Comparison of ENCODE assay signal across 21 cellular contexts in the genomic region with DNA sequence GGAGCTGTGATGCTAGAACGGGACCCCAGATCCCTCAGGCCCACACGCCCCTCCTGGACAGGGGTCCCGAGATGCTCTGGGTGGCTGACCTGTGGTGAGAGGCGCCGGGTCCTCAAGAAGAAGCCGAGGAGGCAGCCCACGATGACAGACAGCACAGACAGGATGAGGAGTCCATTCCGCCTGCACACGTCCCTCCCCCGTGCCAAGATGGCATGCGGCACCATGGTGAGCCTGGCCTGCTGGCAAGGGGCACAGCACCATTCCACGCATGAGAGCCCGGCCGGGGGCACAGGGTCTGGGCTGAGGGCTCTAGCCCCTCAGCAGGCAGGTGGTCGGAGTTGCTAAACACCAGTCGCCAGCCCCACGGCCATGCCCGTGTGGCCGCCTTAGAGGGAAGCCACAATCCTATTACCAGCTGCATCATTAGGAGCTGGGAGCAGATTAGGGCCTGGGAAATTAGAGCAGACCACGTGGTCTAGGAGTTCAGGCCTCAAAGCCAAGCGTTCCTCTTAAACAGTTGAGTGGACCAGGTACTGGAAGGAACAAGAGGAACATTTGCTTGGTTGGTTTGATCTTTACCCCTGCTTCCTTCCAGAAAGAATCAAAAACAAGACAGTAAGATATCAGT. TPM values are rescaled to one million over a fixed set of nuclear protein-coding genes. Genes with fewer than 3 reads are reported as not detected.
A peak's percentile ranks its signal among the peaks of the same experiment; 100 is the strongest.
DNase-seq lines count a peak whose midpoint lies in the region; ATAC-seq, FAIRE-seq and TF ChIP-seq lines count a peak whose summit lies in the region.
"Had no signal": no experiment of that assay in that cellular context is flagged by ENCODE, and none has a peak within 500 bp of the region (broad histone marks: within the 10 kb centered on the region; RNA-seq: fewer than 3 reads in every experiment).

SLC1A7 (minus strand) TSS at position 413 of the 628 bp plus-strand sequence; CDS start at position 224, 189 bp downstream.

- H3K27me3 Mint-ChIP-seq in nephron progenitor cell (ENCODE audit: low read depth, poor library complexity): no peaks in the 10 kb centered on the region
- H3K27me3 Mint-ChIP-seq: CD4-positive, CD25-positive, alpha-beta regulatory T cell had no signal

- H2AFZ ChIP-seq in IMR-90 (replicated peaks; ENCODE audit: low read length, poor library complexity): no peak within 1 kb of the TSS
- no peak within 1 kb of the TSS for H2AFZ ChIP-seq in K562 (ENCODE audit: low read depth, low read length)

- H3K9ac ChIP-seq in IMR-90 (ENCODE audit: low read depth, low read length) (no peak within 1 kb of the TSS), K562 (ENCODE audit: insufficient read depth in 1 of 2, low read depth in 2 of 2, low read length in 2 of 2) (peak within 1 kb of the TSS in 1 of 2 experiments; percentile 23; a peak in 1 of 4 replicates)

- H2BK15ac ChIP-seq in IMR-90 (ENCODE audit: low read depth, low read length): peak within 1 kb of the TSS; percentile 81; the same call in 2 of the 3 replicates

- no peak for TF ChIP-seq EP300 in K562 (IDR thresholded peaks at IDR 0.05; ENCODE audit: low read length)

- H3K36me3 Mint-ChIP-seq in nephron progenitor cell (ENCODE audit: low read depth): peaks cover 8% of the 10 kb centered on the region
- H3K36me3 Mint-ChIP-seq: CD4-positive, CD25-positive, alpha-beta regulatory T cell had no signal

- H3K9me3 ChIP-seq in IMR-90 (ENCODE audit: control insufficient read depth, insufficient read depth, low read length) (peaks cover 4% of the 10 kb centered on the region), K562 (replicated peaks; ENCODE audit: control insufficient read depth, insufficient read depth, low read depth, low read length) (peaks cover 4% of the 10 kb centered on the region), pancreas (no peaks in the 10 kb centered on the region)

- H3K27me3 ChIP-seq in IMR-90 (ENCODE audit: control insufficient read depth, insufficient read depth, low read length): no peaks in the 10 kb centered on the region
- no peaks in the 10 kb centered on the region for H3K27me3 ChIP-seq in K562 (ENCODE audit: control insufficient read depth in 2 of 2, insufficient read depth in 2 of 2, low read length in 2 of 2)
- no peaks in the 10 kb centered on the region for H3K27me3 ChIP-seq in pancreas
- H3K27me3 ChIP-seq: SJCRH30 had no signal

- H2BK5ac ChIP-seq in IMR-90 (ENCODE audit: low read depth, low read length, poor library complexity, severe bottlenecking): peak within 1 kb of the TSS; percentile 20

- H3K4me2 ChIP-seq in IMR-90 (ENCODE audit: low read depth, low read length) (no peak within 1 kb of the TSS), K562 (ENCODE audit: insufficient read depth, low read length) (no peak within 1 kb of the TSS)

- peaks cover 20% of the 10 kb centered on the region for H3K4me1 Mint-ChIP-seq in nephron progenitor cell

- 90% methylated on average over 8 of the region's 21 CpGs; no CpG with 5 or more reads in 1 of the 2 experiments for WGBS in IMR-90 (ENCODE audit: extremely low coverage in 2 of 2, insufficient read length in 1 of 2), 2 experiments
- 40% methylated on average over 21 of the region's 21 CpGs for WGBS in K562 (ENCODE audit: insufficient coverage, low coverage, missing lambda C conversion rate)
- WGBS in pancreas, 2 donors: 89 to 93% methylated on average over 21 of the region's 21 CpGs

- peak within 1 kb of the TSS in 1 of 2 experiments; percentile 36; a peak in 3 of 4 replicates for H4K8ac ChIP-seq in IMR-90 (ENCODE audit: low read depth in 2 of 2, low read length in 2 of 2)

- H3K79me1 ChIP-seq in IMR-90 (ENCODE audit: low read depth in 1 of 2, low read length in 2 of 2): no peaks in the 10 kb centered on the region

- H2AK9ac ChIP-seq in IMR-90 (replicated peaks; ENCODE audit: low read depth, low read length, poor library complexity): peak within 1 kb of the TSS; percentile 36

- BruUV-seq in IMR-90 (replicated peaks; lab: Mats Ljungman, UMichigan) (no TSS peak), K562 (replicated peaks; lab: Mats Ljungman, UMichigan) (no TSS peak)

- no peak within 1 kb of the TSS for H3K56ac ChIP-seq in IMR-90 (ENCODE audit: extremely low read depth, insufficient read depth, low read length)

- TF ChIP-seq CTCF in IMR-90 (conservative IDR thresholded peaks at IDR 0.05; ENCODE audit: low read depth, low read length) (no peak), K562 (IDR thresholded peaks at IDR 0.05 in 2 of 3, conservative IDR thresholded peaks at IDR 0.05 in 1 of 3; ENCODE audit: insufficient read depth in 2 of 3, low read depth in 1 of 3, low read length in 3 of 3) (no peak), retinal pigment epithelial cell (conservative IDR thresholded peaks at IDR 0.05; ENCODE audit: low read depth, low read length) (no peak), nephron progenitor cell (IDR thresholded peaks at IDR 0.05) (no peak), pancreas (IDR thresholded peaks at IDR 0.05) (no peak)

- TF ChIP-seq POLR2A in IMR-90 (IDR thresholded peaks at IDR 0.05; ENCODE audit: low read depth, low read length) (no peak), K562 (conservative IDR thresholded peaks at IDR 0.05) (no peak)

- peak within 1 kb of the TSS; percentile 89 for H3K4ac ChIP-seq in IMR-90 (ENCODE audit: low read depth, low read length)

- peaks cover 18% of the 10 kb centered on the region for H3K9me3 Mint-ChIP-seq in nephron progenitor cell

- TF ChIP-seq RAD21 in IMR-90 (IDR thresholded peaks at IDR 0.05; ENCODE audit: low read length) (no peak), K562 (CRISPR knock-in tag; conservative IDR thresholded peaks at IDR 0.05 in 1 of 2, IDR thresholded peaks at IDR 0.05 in 1 of 2) (no peak)

- H3K4me1 ChIP-seq in IMR-90 (ENCODE audit: control insufficient read depth, insufficient read depth, low read length) (peaks cover 30% of the 10 kb centered on the region), K562 (replicated peaks in 1 of 2; ENCODE audit: control insufficient read depth in 2 of 2, insufficient read depth in 2 of 2, low read length in 2 of 2) (peaks cover 10 to 14% of the 10 kb centered on the region in 2 experiments), pancreas (peaks cover 13 to 25% (median 16%) of the 10 kb centered on the region in 3 donors)

- no peak within 1 kb of the TSS for H3K4me3 Mint-ChIP-seq in nephron progenitor cell
- H3K4me3 Mint-ChIP-seq: CD4-positive, CD25-positive, alpha-beta regulatory T cell had no signal

- H3K9me1 ChIP-seq in IMR-90 (ENCODE audit: insufficient read depth, low read length): peaks cover 20% of the 10 kb centered on the region
- H3K9me1 ChIP-seq in K562 (ENCODE audit: control insufficient read depth, insufficient read depth, low read length): no peaks in the 10 kb centered on the region

- H3K36me3 ChIP-seq in IMR-90 (ENCODE audit: control insufficient read depth, insufficient read depth, low read length) (no peaks in the 10 kb centered on the region), K562 (ENCODE audit: control insufficient read depth, insufficient read depth, low read length) (no peaks in the 10 kb centered on the region), pancreas (no peaks in the 10 kb centered on the region)
- H3K36me3 ChIP-seq: SJCRH30 had no signal

- CTCF ChIA-PET in IMR-90 (lab: Yijun Ruan, JAX) (no interaction called here), K562 (lab: Yijun Ruan, JAX; ENCODE audit: low intra/inter-chr PET ratio) (no interaction called here)

- H2BK20ac ChIP-seq in IMR-90 (ENCODE audit: low read depth, low read length): peak within 1 kb of the TSS; percentile 83

- no peak within 1 kb of the TSS for H3K23ac ChIP-seq in IMR-90 (ENCODE audit: low read depth, low read length)

- POLR2A ChIA-PET in IMR-90 (lab: Charles Lee; ENCODE audit: unreplicated experiment) (no interaction called here), K562 (lab: Yijun Ruan, JAX) (interaction anchor here (0.9 kb wide), 1 partner anchor 39 kb away, joined by 3 read pairs; no protein-coding TSS in a partner anchor)

- no peak for ATAC-seq in IMR-90 (ENCODE audit: low read depth)
- ATAC-seq in K562: no peak
- ATAC-seq in pancreas: no peak

- peak within 1 kb of the TSS; percentile 100 for H2BK120ac ChIP-seq in IMR-90 (ENCODE audit: low read depth, low read length)

- H3K14ac ChIP-seq in IMR-90 (replicated peaks; ENCODE audit: low read depth, low read length): 0 out of 2 replicates have a peak within 1 kb of the TSS, but pooled peaks have one; percentile 29

- H4K5ac ChIP-seq in IMR-90 (ENCODE audit: low read depth, low read length): peak within 1 kb of the TSS; percentile 32; the same call in 1 of the 2 replicates

- in situ Hi-C loops in IMR-90 (cut with MboI; ENCODE audit: low sequenced_read_pairs) (no loop called here), K562 (cut with MboI) (no loop called here)

- H3K4me3 ChIP-seq in IMR-90 (ENCODE audit: insufficient read depth, low read depth, low read length) (no peak within 1 kb of the TSS), K562 (no peak within 1 kb of the TSS), retinal pigment epithelial cell (ENCODE audit: low read length) (no peak within 1 kb of the TSS), pancreas (no peak within 1 kb of the TSS)
- H3K4me3 ChIP-seq: SJCRH30 had no signal

- H2AK5ac ChIP-seq in IMR-90 (ENCODE audit: low read depth, low read length): peak within 1 kb of the TSS; percentile 88

- H3K27ac ChIP-seq in IMR-90 (ENCODE audit: insufficient read depth, low read length) (no peak within 1 kb of the TSS), K562 (ENCODE audit: extremely low read depth, low read depth, low read length) (no peak within 1 kb of the TSS), pancreas (no peak within 1 kb of the TSS)
- H3K27ac ChIP-seq: SJCRH30 had no signal

- H4K20me1 ChIP-seq in IMR-90 (ENCODE audit: insufficient read depth, low read length) (no peaks in the 10 kb centered on the region), K562 (replicated peaks; ENCODE audit: control insufficient read depth, insufficient read depth, low read length) (no peaks in the 10 kb centered on the region)

- no peak within 1 kb of the TSS for H3K27ac Mint-ChIP-seq in nephron progenitor cell

- peak within 1 kb of the TSS; percentile 15; the same call in 1 of the 2 replicates for H3K18ac ChIP-seq in IMR-90 (ENCODE audit: low read depth, low read length)

- intact Hi-C loops in IMR-90 (cut with micrococcal nuclease) (no loop called here), K562 (cut with micrococcal nuclease) (no loop called here), pancreas (cut with DNase I) (no loop called here)

- dilution Hi-C loops in IMR-90 (cut with HindIII; ENCODE audit: low sequenced_read_pairs, unreplicated experiment): no loop called here

- DNase-seq in IMR-90 (no peak), K562 (ENCODE audit: extremely low read depth in 1 of 4, low spot score in 3 of 4) (no peak), mesenteric fat pad (ENCODE audit: low spot score) (peak; percentile 76), retinal pigment epithelial cell (ENCODE audit: low read depth) (peak; percentile 86), NCI-H1436 treated with DMSO at 0.1 percent for 48 hours (lab: John Stamatoyannopoulos, UW) (no peak), COR-L47 (lab: John Stamatoyannopoulos, UW) (no peak), nephron progenitor cell (no peak), pancreas (no peak)
- DNase-seq: Calu3; CD4-positive, CD25-positive, alpha-beta regulatory T cell; DND-41; GDM1; MM.1S; NCI-H1105 treated with DMSO at 0.1 percent for 48 hours; NCI-H2029; NCI-H510A treated with DMSO at 0.1 percent for 48 hours; NK-92 treated with Interleukin-12 subunit alpha and Interleukin-12 subunit beta, amount 100 ng/mL, for 24 hours; OCI-M1; RPMI8226 had no signal

- no peaks in the 10 kb centered on the region for H3K79me2 ChIP-seq in K562 (ENCODE audit: control insufficient read depth, insufficient read depth, low read length)

- FAIRE-seq in K562 (lab: Jason Lieb, UNC) (no peak), pancreas (lab: Jason Lieb, UNC) (no peak)
- FAIRE-seq: H1 had no signal

- peak within 1 kb of the TSS; percentile 89 for H4K91ac ChIP-seq in IMR-90 (ENCODE audit: insufficient read depth, low read depth, low read length)

RNA-seq across cellular contexts. Expression of gene SLC1A7, which starts in this region (rescaled TPM):
- not detected in 2 replicates for total RNA-seq in IMR-90 (2012; rRNA removed)
- polyA plus RNA-seq in IMR-90 (2012; rRNA removed): 0.05 and 0.06 TPM in 2 replicates
- 0.09 TPM in 1 of 2 replicates, not detected in the other for polyA plus RNA-seq in IMR-90 (2012; cell fraction: cytosol; rRNA removed)
- 0.37 and 0.40 TPM in 2 replicates for polyA plus RNA-seq in IMR-90 (2012; cell fraction: nucleus; rRNA removed; ENCODE audit: low replicate concordance)
- not detected in 2 replicates for total RNA-seq in K562 (2011; cell fraction: chromatin; rRNA removed; ENCODE audit: low replicate concordance)
- not detected in 2 replicates for total RNA-seq in K562 (2011; cell fraction: nucleolus; rRNA removed)
- total RNA-seq in K562 (2011; cell fraction: nucleoplasm; rRNA removed): not detected in 2 replicates
- total RNA-seq in K562 (2014; rRNA removed): 0.16 TPM in 1 of 2 replicates, not detected in the other
- not detected in 2 replicates for total RNA-seq in K562 (2014; rRNA removed; fragmentation: Illumina TruSeq; extraction: Trizol)
- not detected in 2 replicates for total RNA-seq in K562 (2015; rRNA removed; fragmentation: Illumina TruSeq; extraction: Trizol)
- not detected in 2 replicates for total RNA-seq in K562 (2021)
- polyA plus RNA-seq in K562 (2011; rRNA removed): 0.07 and 0.08 TPM in 2 replicates
- polyA plus RNA-seq in K562 (2011; cell fraction: cytosol; rRNA removed): 0.01 and 0.22 TPM in 2 replicates
- polyA plus RNA-seq in K562 (2011; cell fraction: nucleus; rRNA removed): 0.13 and 0.40 TPM in 2 replicates
- polyA plus RNA-seq in K562 (2012): 0.09 and 0.14 TPM in 2 replicates
- 0.06 TPM in 1 of 2 replicates, not detected in the other for polyA plus RNA-seq in K562 (2014; fragmentation: Illumina TruSeq; extraction: Trizol)
- not detected for polyA plus RNA-seq in K562 (2014; fragmentation: Nextera tagmentation; extraction: Ambion mirVana)
- polyA plus RNA-seq in K562 (2014; rRNA removed): not detected in 2 replicates
- polyA minus RNA-seq in K562 (2011; rRNA and poly(A)+ RNA removed): not detected in 2 replicates
- not detected in 2 replicates for polyA minus RNA-seq in K562 (2011; cell fraction: cytosol; rRNA and poly(A)+ RNA removed)
- 0.11 and 0.13 TPM in 2 replicates for polyA minus RNA-seq in K562 (2011; cell fraction: nucleus; rRNA and poly(A)+ RNA removed)
- total RNA-seq in mesenteric fat pad: 0.42 TPM
- not detected for total RNA-seq in pancreas
- polyA plus RNA-seq in pancreas: under 1 TPM; 0.15 to 0.35 TPM
- total RNA-seq: Calu3; CD4-positive, CD25-positive, alpha-beta regulatory T cell; H1 had no signal
- polyA plus RNA-seq: CD4-positive, CD25-positive, alpha-beta regulatory T cell; H1 had no signal

Comparison
In these comparisons a context has a peak if more than half of its experiments do, and no peak if none do; other contexts are left out.
1. Peak in DNase-seq in mesenteric fat pad; RNA of the gene not detected or under 1 TPM.